Comparison of ENCODE assay signal across 28 cellular contexts in the genomic region with DNA sequence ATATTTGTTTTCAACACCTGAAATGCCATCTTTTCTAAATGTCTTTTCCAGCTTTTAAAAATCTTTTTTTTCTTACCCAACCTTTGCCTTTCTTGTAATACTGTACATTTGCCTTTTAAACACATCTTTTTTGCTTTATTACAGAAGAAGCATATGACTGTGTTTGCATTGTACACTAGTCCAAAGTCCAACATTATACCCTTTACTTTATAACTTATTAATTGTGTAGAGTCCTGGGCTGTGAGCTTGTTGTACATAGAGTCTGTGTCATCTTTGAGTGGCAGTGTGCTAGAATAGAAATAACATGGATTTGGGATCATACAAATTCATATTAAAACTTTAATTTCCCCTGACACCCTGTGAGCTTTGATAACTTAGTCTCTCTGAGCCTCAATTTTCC.
"Had no signal": no experiment of that assay in that cellular context is flagged by ENCODE, and none has a peak within 500 bp of the region (broad histone marks: within the 10 kb centered on the region; RNA-seq: fewer than 3 reads in every experiment).

No MANE protein-coding gene starts in this region.

- H3K27ac Mint-ChIP-seq: activated CD4-positive, alpha-beta T cell treated with anti-CD3 and anti-CD28 coated beads for 36 hours; activated CD8-positive, alpha-beta T cell treated with anti-CD3 and anti-CD28 coated beads for 36 hours; activated T-helper 1 cell treated with anti-CD3 and anti-CD28 coated beads, Interleukin-12 subunit alpha, Interleukin-12 subunit beta, Interleukin-2, Interleukin-4 antibody, amounts not matched to agents 30 ng/mL and 10 ng/mL and 1 ng/mL, durations not matched to agents 14 hours and 24 hours and 36 hours had no signal

- DNase-seq: activated CD4-positive, alpha-beta T cell treated with anti-CD3 and anti-CD28 coated beads for 36 hours; activated CD4-positive, CD25-positive, alpha-beta regulatory T cell; activated CD8-positive, alpha-beta memory T cell treated with anti-CD3 and anti-CD28 coated beads, Interleukin-2, amount 50 U/mL, for 4 hours; activated CD8-positive, alpha-beta T cell treated with anti-CD3 and anti-CD28 coated beads for 36 hours; activated effector memory CD4-positive, alpha-beta T cell treated with Interleukin-2 at 50 U/mL for 16 hours; activated naive CD4-positive, alpha-beta T cell; amniotic stem cell; body of pancreas; central memory CD4-positive, alpha-beta T cell; MG63; MV-4-11; NCI-H1092 treated with DMSO at 0.1 percent for 48 hours; NCI-H1417 treated with DMSO at 0.1 percent for 48 hours; NCI-H1694; NCI-H2029 treated with DMSO at 0.1 percent for 48 hours; NCI-H345; NCI-H510A; NCI-H526 treated with DMSO at 0.1 percent for 48 hours; NK-92 treated with Interleukin-12 subunit alpha and Interleukin-12 subunit beta, amount 100 ng/mL, for 24 hours; OCI-M1; RPMI8226 had no signal

- H3K27me3 Mint-ChIP-seq: activated CD4-positive, alpha-beta T cell treated with anti-CD3 and anti-CD28 coated beads for 36 hours; activated CD8-positive, alpha-beta T cell treated with anti-CD3 and anti-CD28 coated beads for 36 hours; activated naive CD4-positive, alpha-beta T cell treated with anti-CD3 and anti-CD28 coated beads, Interleukin-2, amount 50 U/mL, for 24 hours had no signal

- H3K9me3 Mint-ChIP-seq: activated CD8-positive, alpha-beta T cell treated with anti-CD3 and anti-CD28 coated beads for 36 hours; activated naive CD4-positive, alpha-beta T cell treated with anti-CD3 and anti-CD28 coated beads, Interleukin-2, amount 50 U/mL, for 24 hours; activated T-helper 1 cell treated with anti-CD3 and anti-CD28 coated beads, Interleukin-12 subunit alpha, Interleukin-12 subunit beta, Interleukin-2, Interleukin-4 antibody, amounts not matched to agents 30 ng/mL and 10 ng/mL and 1 ng/mL, durations not matched to agents 14 hours and 24 hours and 36 hours had no signal

- ATAC-seq: activated CD4-positive, alpha-beta T cell treated with anti-CD3 and anti-CD28 coated beads for 36 hours; activated CD8-positive, alpha-beta T cell treated with anti-CD3 and anti-CD28 coated beads for 36 hours; body of pancreas; Panc1; Right ventricle myocardium inferior had no signal

- H3K27ac ChIP-seq: ascending aorta, KMS-11, VCaP had no signal

- H3K4me3 Mint-ChIP-seq: activated CD4-positive, alpha-beta T cell treated with anti-CD3 and anti-CD28 coated beads for 36 hours; activated CD8-positive, alpha-beta T cell treated with anti-CD3 and anti-CD28 coated beads for 36 hours; activated naive CD4-positive, alpha-beta T cell treated with anti-CD3 and anti-CD28 coated beads, Interleukin-2, amount 50 U/mL, for 24 hours; activated T-helper 1 cell treated with anti-CD3 and anti-CD28 coated beads, Interleukin-12 subunit alpha, Interleukin-12 subunit beta, Interleukin-2, Interleukin-4 antibody, amounts not matched to agents 30 ng/mL and 10 ng/mL and 1 ng/mL, durations not matched to agents 14 hours and 24 hours and 36 hours had no signal
